Comparison of ENCODE assay signal across 21 cellular contexts in the genomic region with DNA sequence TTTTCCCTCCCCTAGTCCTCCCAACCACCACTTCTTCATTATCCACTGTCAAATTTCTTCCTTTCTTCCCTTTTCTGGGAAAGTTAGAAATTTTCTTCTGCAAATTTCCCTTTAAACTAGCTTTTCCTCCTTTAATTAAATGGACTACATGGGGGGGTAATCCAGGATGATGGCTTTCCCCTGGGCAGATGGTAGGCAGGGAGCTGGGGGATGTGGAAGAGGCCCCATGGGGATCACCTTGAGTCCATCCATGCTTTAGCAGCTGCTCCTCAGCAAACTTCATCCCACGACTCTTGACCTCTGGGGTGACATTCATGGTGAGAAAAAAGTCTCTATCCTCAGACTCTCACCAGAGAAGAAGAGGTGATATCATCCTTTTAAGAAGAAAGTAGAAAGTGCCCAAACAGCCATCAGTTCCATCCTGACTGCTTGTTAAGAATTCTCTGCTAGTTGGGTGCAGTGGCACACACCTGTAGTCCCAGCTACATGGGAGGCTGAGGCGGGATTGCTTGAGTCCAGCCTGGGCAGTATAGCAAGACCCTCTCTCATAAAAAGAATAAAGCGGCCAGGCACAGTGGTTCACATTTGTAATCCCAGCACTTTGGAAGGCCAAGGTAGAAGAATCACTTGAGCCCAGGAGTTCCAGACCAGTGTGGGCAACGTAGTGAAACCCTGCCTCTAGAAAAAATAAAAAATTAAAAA. TPM values are rescaled to one million over a fixed set of nuclear protein-coding genes. Genes with fewer than 3 reads are reported as not detected.
DNase-seq lines count a peak whose midpoint lies in the region; ATAC-seq and TF ChIP-seq lines count a peak whose summit lies in the region.
"Had no signal": no experiment of that assay in that cellular context is flagged by ENCODE, and none has a peak within 500 bp of the region (broad histone marks: within the 10 kb centered on the region; RNA-seq: fewer than 3 reads in every experiment).

No MANE protein-coding gene starts in this region.

- no peaks in the 10 kb centered on the region for H3K27me3 ChIP-seq in BLaER1 treated with 17β-estradiol and CSF1 and Interleukin-3, amounts not matched to agents 10 nM and 100 nM
- no peaks in the 10 kb centered on the region for H3K27me3 ChIP-seq in CD8-positive, alpha-beta memory T cell (ENCODE audit: insufficient read depth, low read length, poor library complexity, severe bottlenecking)
- H3K27me3 ChIP-seq in effector memory CD4-positive, alpha-beta T cell (replicated peaks; ENCODE audit: control insufficient read depth, insufficient read depth, low read length, poor library complexity, severe bottlenecking): no peaks in the 10 kb centered on the region
- H3K27me3 ChIP-seq: breast epithelium, dorsolateral prefrontal cortex, hepatocyte, right atrium auricular region, testis had no signal

- H3K27me3 Mint-ChIP-seq in CD8-positive, alpha-beta memory T cell: no peaks in the 10 kb centered on the region

- H3K4me2 ChIP-seq in BLaER1 treated with 17β-estradiol and CSF1 and Interleukin-3, amounts not matched to agents 10 nM and 100 nM: peak overlapping the region in 8 of 11 experiments; percentile 88 to 96 (median 94); a peak in 11 of 22 replicates
- H3K4me2 ChIP-seq: hepatocyte had no signal

- H4K20me1 ChIP-seq in BLaER1 treated with 17β-estradiol and CSF1 and Interleukin-3, amounts not matched to agents 10 nM and 100 nM: peaks cover 0 to 59% (median 32%) of the 10 kb centered on the region in 11 experiments; a peak in 13 of 22 replicates

- H3K4me3 Mint-ChIP-seq in CD8-positive, alpha-beta memory T cell: peak overlapping the region in 2 of 7 donors; percentile 27 to 28
- H3K4me3 Mint-ChIP-seq: HFFc6 had no signal

- no peaks in the 10 kb centered on the region for H3K9me3 Mint-ChIP-seq in CD8-positive, alpha-beta memory T cell
- H3K9me3 Mint-ChIP-seq: HFFc6 had no signal

- peaks cover 34 to 53% (median 39%) of the 10 kb centered on the region in 10 experiments for H3K4me1 ChIP-seq in BLaER1 treated with 17β-estradiol and CSF1 and Interleukin-3, amounts not matched to agents 10 nM and 100 nM
- peaks cover 32% of the 10 kb centered on the region for H3K4me1 ChIP-seq in CD8-positive, alpha-beta memory T cell (ENCODE audit: insufficient read depth, low read length)
- H3K4me1 ChIP-seq in effector memory CD4-positive, alpha-beta T cell (ENCODE audit: control insufficient read depth, insufficient read depth, low read length, poor library complexity, severe bottlenecking): peaks cover 5% of the 10 kb centered on the region

- CTCF ChIA-PET in CD8-positive, alpha-beta memory T cell (lab: Charles Lee): interaction anchor here (2.1 kb wide), 2 partner anchors 10 to 153 kb away, joined by 5 to 6 read pairs; no protein-coding TSS in a partner anchor

- DNase-seq in CD8-positive, alpha-beta memory T cell: no peak
- DNase-seq in effector memory CD4-positive, alpha-beta T cell: no peak
- no peak for DNase-seq in erythroblast (lab: John Stamatoyannopoulos, UW)
- DNase-seq: activated naive CD4-positive, alpha-beta T cell treated with anti-CD3 and anti-CD28 coated beads, Interleukin-2, amount 50 U/mL, for 16 hours; C1 segment of cervical spinal cord; DMS79; dorsolateral prefrontal cortex; HFFc6; mesendoderm; NCI-H2081 treated with DMSO at 0.1 percent for 48 hours; NCI-H524 treated with DMSO at 0.1 percent for 48 hours; SK-N-SH; testis had no signal

- peak overlapping the region in 6 of 8 donors; percentile 2 to 99 (median 30) for H3K27ac Mint-ChIP-seq in CD8-positive, alpha-beta memory T cell
- H3K27ac Mint-ChIP-seq: HFFc6 had no signal

- H3K36me3 Mint-ChIP-seq in CD8-positive, alpha-beta memory T cell: peaks cover 0 to 61% (median 7%) of the 10 kb centered on the region in 3 donors

- ATAC-seq in HG02759 (IDR thresholded peaks at IDR 0.05; ENCODE audit: unreplicated experiment): no peak

- peaks cover 36 to 40% (median 40%) of the 10 kb centered on the region in 3 donors for H3K4me1 Mint-ChIP-seq in CD8-positive, alpha-beta memory T cell

- TF ChIP-seq POLR2A in erythroblast (IDR thresholded peaks at IDR 0.05; ENCODE audit: low read length): no peak

- no peaks in the 10 kb centered on the region for H3K9me3 ChIP-seq in BLaER1 treated with 17β-estradiol and CSF1 and Interleukin-3, amounts not matched to agents 10 nM and 100 nM (replicated peaks in 1 of 11)
- H3K9me3 ChIP-seq in CD8-positive, alpha-beta memory T cell (ENCODE audit: low read length): no peaks in the 10 kb centered on the region
- no peaks in the 10 kb centered on the region for H3K9me3 ChIP-seq in effector memory CD4-positive, alpha-beta T cell (ENCODE audit: control insufficient read depth, low read length)
- H3K9me3 ChIP-seq: breast epithelium, right atrium auricular region, SK-N-SH, testis had no signal

- 0 out of 22 replicates have a peak overlapping the region, but pooled peaks of 1 of the 11 experiments have one; percentile 3 for H3K27ac ChIP-seq in BLaER1 treated with 17β-estradiol and CSF1 and Interleukin-3, amounts not matched to agents 10 nM and 100 nM
- H3K27ac ChIP-seq in CD8-positive, alpha-beta memory T cell (ENCODE audit: low read depth, low read length): no peak overlapping the region
- peak overlapping the region; percentile 52 for H3K27ac ChIP-seq in effector memory CD4-positive, alpha-beta T cell (ENCODE audit: insufficient read depth, low read length, poor library complexity, severe bottlenecking)
- H3K27ac ChIP-seq: breast epithelium, dorsolateral prefrontal cortex, hepatocyte, right atrium auricular region, testis had no signal

- H3K9ac ChIP-seq in BLaER1 treated with 17β-estradiol and CSF1 and Interleukin-3, amounts not matched to agents 10 nM and 100 nM: peak overlapping the region in 2 of 11 experiments; percentile 9 to 11; a peak in 2 of 22 replicates
- H3K9ac ChIP-seq: SK-N-SH had no signal

- H3K4me3 ChIP-seq in BLaER1 treated with 17β-estradiol and CSF1 and Interleukin-3, amounts not matched to agents 10 nM and 100 nM: no peak overlapping the region
- H3K4me3 ChIP-seq in CD8-positive, alpha-beta memory T cell (ENCODE audit: low read length): no peak overlapping the region
- H3K4me3 ChIP-seq in effector memory CD4-positive, alpha-beta T cell (ENCODE audit: insufficient read depth, low read depth, low read length, poor library complexity, severe bottlenecking): no peak overlapping the region
- H3K4me3 ChIP-seq: breast epithelium, dorsolateral prefrontal cortex, hepatocyte, right atrium auricular region, testis had no signal

- peaks cover 41 to 63% (median 58%) of the 10 kb centered on the region in 11 experiments for H3K36me3 ChIP-seq in BLaER1 treated with 17β-estradiol and CSF1 and Interleukin-3, amounts not matched to agents 10 nM and 100 nM
- H3K36me3 ChIP-seq in CD8-positive, alpha-beta memory T cell (ENCODE audit: insufficient read depth, low read length): peaks cover 24% of the 10 kb centered on the region
- H3K36me3 ChIP-seq in effector memory CD4-positive, alpha-beta T cell (ENCODE audit: control insufficient read depth, insufficient read depth, low read length): peaks cover 45% of the 10 kb centered on the region
- H3K36me3 ChIP-seq: breast epithelium had no signal

- POLR2A ChIA-PET in CD8-positive, alpha-beta memory T cell (lab: Charles Lee): interaction anchor here (0.8 kb wide), 1 partner anchor 98 kb away, joined by 5 read pairs; no protein-coding TSS in a partner anchor

RNA-seq across cellular contexts. Expression of a gene that starts 2.4 kb away (rescaled TPM):
- 100 to 1,000 TPM; 123 to 131 TPM for total RNA-seq in CD8-positive, alpha-beta memory T cell
- 58.7 TPM for polyA plus RNA-seq in CD8-positive, alpha-beta memory T cell

RNA-seq across cellular contexts. Expression of a gene that starts 7.3 kb away (rescaled TPM):
- total RNA-seq in CD8-positive, alpha-beta memory T cell: 10 to 100 TPM; 63.0 to 69.1 TPM
- polyA plus RNA-seq in CD8-positive, alpha-beta memory T cell: 113 TPM

RNA-seq across cellular contexts. Expression of a gene that starts 19.4 kb away (rescaled TPM):
- 1 to 10 TPM; 7.3 to 7.4 TPM for total RNA-seq in CD8-positive, alpha-beta memory T cell
- polyA plus RNA-seq in CD8-positive, alpha-beta memory T cell: 2.3 TPM
- total RNA-seq: breast epithelium, hepatocyte, HFFc6, kidney epithelial cell, PC-3, right atrium auricular region, testis had no signal
- polyA plus RNA-seq: hepatocyte, SK-N-SH had no signal

RNA-seq across cellular contexts. Expression of a gene that starts 20.3 kb away (rescaled TPM):
- total RNA-seq in CD8-positive, alpha-beta memory T cell: not detected
- polyA plus RNA-seq in CD8-positive, alpha-beta memory T cell: not detected
- total RNA-seq: activated CD8-positive, alpha-beta memory T cell treated with anti-CD3 and anti-CD28 coated beads for 36 hours; breast epithelium; hepatocyte; HFFc6; kidney epithelial cell had no signal
- polyA plus RNA-seq: hepatocyte had no signal

RNA-seq across cellular contexts. Expression of a gene that starts 26.5 kb away (rescaled TPM):
- total RNA-seq in CD8-positive, alpha-beta memory T cell: 1 to 10 TPM; 4.4 to 4.7 TPM
- not detected for polyA plus RNA-seq in CD8-positive, alpha-beta memory T cell
